8 cellular contexts compared by ENCODE assay signal in the genomic region with DNA sequence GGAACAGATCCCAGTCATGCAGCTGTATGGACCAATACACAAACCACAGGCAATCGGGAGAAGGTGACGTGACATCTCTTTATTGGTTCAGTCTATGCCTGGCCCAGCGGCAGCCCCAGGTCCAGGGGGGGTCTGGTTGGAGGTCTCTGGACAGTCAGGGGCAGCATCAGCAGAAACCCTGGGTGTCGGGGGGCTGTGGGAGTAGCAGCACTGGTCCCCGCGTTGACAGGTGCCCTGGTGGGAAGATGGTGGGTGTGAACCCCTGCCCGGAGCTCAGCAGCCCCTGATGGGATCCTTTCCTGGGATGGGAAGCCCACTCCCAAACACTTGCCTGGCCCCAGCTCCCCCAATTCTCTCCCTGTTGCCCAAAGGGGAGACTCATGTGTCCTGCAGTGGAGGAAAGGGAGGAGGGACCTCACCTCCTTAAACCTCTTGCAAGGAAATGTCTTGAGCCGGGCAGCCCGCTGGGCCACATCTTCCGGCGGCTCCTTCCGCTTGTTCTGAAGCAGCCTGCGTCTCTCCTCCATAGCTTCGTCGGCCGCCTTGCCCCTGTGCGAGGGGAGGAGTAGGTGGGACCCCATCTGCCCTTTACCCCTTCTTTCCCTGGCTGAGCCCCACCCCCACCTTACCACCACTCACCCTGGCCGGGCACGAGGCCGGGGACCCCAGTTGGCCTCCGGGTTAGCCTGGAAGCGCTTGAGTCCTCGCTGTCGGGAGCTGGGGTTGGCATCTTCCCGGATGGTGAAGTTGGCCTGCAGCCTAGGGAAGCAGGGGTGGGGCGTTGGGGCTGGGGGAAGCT. TPM values are rescaled to one million over a fixed set of nuclear protein-coding genes. Genes with fewer than 3 reads are reported as not detected.
DNase-seq lines count a peak whose midpoint lies in the region; ATAC-seq and TF ChIP-seq lines count a peak whose summit lies in the region.

No MANE protein-coding gene starts in this region.

- H4K20me1 ChIP-seq in Karpas-422 (ENCODE audit: insufficient read depth, low read depth, low read length) = peaks cover 16% of the 10 kb centered on the region; the same call in 1 of the 2 replicates

- H3K4me2 ChIP-seq in Karpas-422 (ENCODE audit: low read depth, low read length, poor library complexity, severe bottlenecking) = peak overlapping the region; percentile 99

- WGBS in psoas muscle, 3 donors = 69 to 79% (median 71%) methylated on average over 26 of the region's 26 CpGs

- H3K79me2 ChIP-seq in Karpas-422 (ENCODE audit: low read length) = peaks cover 18% of the 10 kb centered on the region

- DNase-seq in GM12864 (ENCODE audit: low read depth) (no peak), Karpas-422 (peak; percentile 84), ascending aorta (ENCODE audit: low spot score in 2 of 2) (peak in 1 of 2 donors; percentile 67), psoas muscle (no peak), NCI-H2029 treated with DMSO at 0.1 percent for 48 hours (lab: John Stamatoyannopoulos, UW) (no peak), anterior cingulate cortex (lab: John Stamatoyannopoulos, UW) (no peak), head of caudate nucleus (no peak)

- H3K36me3 ChIP-seq in Karpas-422 (ENCODE audit: insufficient read depth, low read length) (peaks cover 6% of the 10 kb centered on the region), ascending aorta (peaks cover 9 to 15% of the 10 kb centered on the region in 2 donors), psoas muscle (ENCODE audit: insufficient read depth in 1 of 2, low read depth in 1 of 2) (peaks cover 0 to 43% of the 10 kb centered on the region in 2 donors)

- no peak for TF ChIP-seq CTCF in GM12864 (IDR thresholded peaks at IDR 0.05; ENCODE audit: low read depth, low read length, missing control alignments)
- TF ChIP-seq CTCF in ascending aorta (IDR thresholded peaks at IDR 0.05) = no peak
- TF ChIP-seq CTCF in psoas muscle (IDR thresholded peaks at IDR 0.05) = no peak

- H2AFZ ChIP-seq in Karpas-422 (ENCODE audit: low read length) = peak overlapping the region; percentile 67; the same call in 1 of the 2 replicates

- H3K4me1 ChIP-seq in Karpas-422 (ENCODE audit: low read length) (peaks cover 55% of the 10 kb centered on the region), ascending aorta (peaks cover 14 to 19% of the 10 kb centered on the region in 2 donors), psoas muscle (no peaks in the 10 kb centered on the region)

- H3K9me2 ChIP-seq in Karpas-422 (replicated peaks; ENCODE audit: insufficient read depth, low read length) = no peaks in the 10 kb centered on the region

- peak overlapping the region; percentile 97 for H3K9ac ChIP-seq in Karpas-422 (ENCODE audit: low read length)

- ATAC-seq in psoas muscle (peak in 1 of 4 donors; percentile 1), HG03571 (IDR thresholded peaks at IDR 0.05; ENCODE audit: unreplicated experiment) (no peak)

- no peaks in the 10 kb centered on the region for H3K9me3 ChIP-seq in Karpas-422 (ENCODE audit: low read length)
- no peaks in the 10 kb centered on the region for H3K9me3 ChIP-seq in ascending aorta
- H3K9me3 ChIP-seq in psoas muscle = no peaks in the 10 kb centered on the region

- H3K27ac ChIP-seq in Karpas-422 (ENCODE audit: low read length) = peak overlapping the region; percentile 97
- peak overlapping the region; percentile 9 to 92 for H3K27ac ChIP-seq in ascending aorta
- H3K27ac ChIP-seq in psoas muscle = peak overlapping the region; percentile 50

- peak overlapping the region; percentile 70 for H3K4me3 ChIP-seq in GM12864 (ENCODE audit: low read depth, low read length)
- peak overlapping the region; percentile 90 for H3K4me3 ChIP-seq in Karpas-422 (ENCODE audit: low read length)
- H3K4me3 ChIP-seq in ascending aorta = peak overlapping the region in 1 of 2 donors; percentile 26
- peak overlapping the region; percentile 39 for H3K4me3 ChIP-seq in psoas muscle

- intact Hi-C loops in ascending aorta (cut with DNase I) (loop anchor here (5.0 kb wide), 1 partner anchor 157 kb away; no protein-coding TSS in a partner anchor), psoas muscle (cut with DNase I) (no loop called here), head of caudate nucleus (cut with DNase I) (no loop called here)

- H3K27me3 ChIP-seq in Karpas-422 (ENCODE audit: low read length) = no peaks in the 10 kb centered on the region
- H3K27me3 ChIP-seq in ascending aorta = no peaks in the 10 kb centered on the region
- no peaks in the 10 kb centered on the region for H3K27me3 ChIP-seq in psoas muscle (ENCODE audit: insufficient read depth in 3 of 3, low read length in 2 of 3)

RNA-seq across cellular contexts. Expression of gene LYL1, which starts 2.4 kb away (rescaled TPM):
- total RNA-seq in Karpas-422 (2014; rRNA removed; shearing (Covaris generic); ENCODE audit: low replicate concordance) = 99.1 and 285 TPM in 2 replicates
- total RNA-seq in ascending aorta (46.7 TPM), psoas muscle (1 to 10 TPM; 2.1 to 4.6 (median 3.2) TPM)
- polyA plus RNA-seq in psoas muscle = 1 to 10 TPM; 1.1 to 3.4 (median 1.1) TPM

RNA-seq across cellular contexts. Expression of gene TRMT1, which starts 11.5 kb away (rescaled TPM):
- 35.9 and 69.7 TPM in 2 replicates for total RNA-seq in Karpas-422 (2014; rRNA removed; shearing (Covaris generic); ENCODE audit: low replicate concordance)
- 17.3 TPM for total RNA-seq in ascending aorta
- 10 to 100 TPM; 31.6 to 45.3 (median 35.1) TPM for total RNA-seq in psoas muscle
- polyA plus RNA-seq in psoas muscle = 10 to 100 TPM; 42.3 to 87.1 (median 45.4) TPM

RNA-seq across cellular contexts. Expression of gene NACC1, which starts 13.0 kb away (rescaled TPM):
- total RNA-seq in Karpas-422 (2014; rRNA removed; shearing (Covaris generic); ENCODE audit: low replicate concordance) = 28.0 and 76.4 TPM in 2 replicates
- total RNA-seq in ascending aorta (35.5 TPM), psoas muscle (10 to 100 TPM; 32.1 to 48.9 (median 37.9) TPM)
- polyA plus RNA-seq in psoas muscle = 10 to 100 TPM; 11.9 to 63.4 (median 45.8) TPM

RNA-seq across cellular contexts. Expression of gene STX10, which starts 45.1 kb away (rescaled TPM):
- total RNA-seq in Karpas-422 (2014; rRNA removed; shearing (Covaris generic); ENCODE audit: low replicate concordance) = 47.0 and 103 TPM in 2 replicates
- total RNA-seq in ascending aorta = 31.6 TPM
- total RNA-seq in psoas muscle = 10 to 100 TPM; 18.5 to 20.4 (median 19.3) TPM
- polyA plus RNA-seq in psoas muscle = 10 to 100 TPM; 34.5 to 63.3 (median 43.6) TPM

RNA-seq across cellular contexts. Expression of gene IER2, which starts 45.2 kb away (rescaled TPM):
- total RNA-seq in Karpas-422 (2014; rRNA removed; shearing (Covaris generic); ENCODE audit: low replicate concordance) = 7.3 and 15.9 TPM in 2 replicates
- total RNA-seq in ascending aorta (907 TPM), psoas muscle (10 to 100 TPM; 16.8 to 31.2 (median 29.9) TPM)
- 10 to 100 TPM; 12.9 to 62.7 (median 18.2) TPM for polyA plus RNA-seq in psoas muscle
